Comparison of ENCODE assay signal across 20 cellular contexts in genomic region chr1:44678120-44678519, GRCh38. TPM values are rescaled to one million over a fixed set of nuclear protein-coding genes. Genes with fewer than 3 reads are reported as not detected.
DNase-seq lines count a peak whose midpoint lies in the region; ATAC-seq and TF ChIP-seq lines count a peak whose summit lies in the region.
"Had no signal": no experiment of that assay in that cellular context is flagged by ENCODE, and none has a peak within 500 bp of the region (broad histone marks: within the 10 kb centered on the region; RNA-seq: fewer than 3 reads in every experiment).

No MANE protein-coding gene starts in this region.

- H3K27ac Mint-ChIP-seq in chondrocyte (ENCODE audit: unreplicated experiment) = no peak overlapping the region
- H3K27ac Mint-ChIP-seq: CD4-positive, CD25-positive, alpha-beta regulatory T cell; H9 had no signal

- H3K36me3 ChIP-seq in heart left ventricle = no peaks in the 10 kb centered on the region
- H3K36me3 ChIP-seq in Karpas-422 (ENCODE audit: insufficient read depth, low read length) = 0 out of 2 replicates have a peak, but pooled peaks cover 4% of the 10 kb centered on the region
- H3K36me3 ChIP-seq: BLaER1 had no signal

- DNase-seq in right cardiac atrium = no peak
- no peak for DNase-seq in heart left ventricle
- no peak for DNase-seq in Karpas-422
- peak; percentile 2 for DNase-seq in chondrocyte (ENCODE audit: low spot score)
- peak; percentile 2 for DNase-seq in sciatic nerve (ENCODE audit: low spot score)
- DNase-seq: 8988T; Caco-2; CD4-positive, CD25-positive, alpha-beta regulatory T cell; GOT3; H9; IMR-90; KBM-7 had no signal

- no peak overlapping the region for H2AFZ ChIP-seq in Karpas-422 (ENCODE audit: low read length)

- H3K4me1 Mint-ChIP-seq in chondrocyte (ENCODE audit: low read depth) = peaks cover 16% of the 10 kb centered on the region

- no peaks in the 10 kb centered on the region for H3K9me3 Mint-ChIP-seq in chondrocyte (ENCODE audit: low read depth)
- H3K9me3 Mint-ChIP-seq: CD4-positive, CD25-positive, alpha-beta regulatory T cell; H9 had no signal

- H4K20me1 ChIP-seq in Karpas-422 (ENCODE audit: insufficient read depth, low read depth, low read length) = peaks cover 6% of the 10 kb centered on the region; the same call in 1 of the 2 replicates
- H4K20me1 ChIP-seq: BLaER1 had no signal

- H3K4me2 ChIP-seq in Karpas-422 (ENCODE audit: low read depth, low read length, poor library complexity, severe bottlenecking) = peak overlapping the region; percentile 91
- H3K4me2 ChIP-seq: BLaER1 had no signal

- intact Hi-C loops in right cardiac atrium (cut with DNase I) (no loop called here), heart left ventricle (cut with DNase I) (loop anchor here in 1 of 10 donors (10.0 kb wide), 1 partner anchor 57 kb away; the partner anchor contains the start of genes KIF2C and RNU5D-1), sciatic nerve (cut with DNase I) (no loop called here)

- TF ChIP-seq CTCF in heart left ventricle (IDR thresholded peaks at IDR 0.05) (no peak), chondrocyte (IDR thresholded peaks at IDR 0.05) (no peak)

- H3K9ac ChIP-seq in Karpas-422 (ENCODE audit: low read length) = peak overlapping the region; percentile 67
- H3K9ac ChIP-seq: BLaER1 had no signal

- ATAC-seq in right cardiac atrium (no peak), heart left ventricle (no peak), sciatic nerve (no peak), GM18519 (IDR thresholded peaks at IDR 0.05; ENCODE audit: low FRiP score, unreplicated experiment) (no peak), HG03097 (IDR thresholded peaks at IDR 0.05; ENCODE audit: low FRiP score, unreplicated experiment) (no peak), GM18873 (IDR thresholded peaks at IDR 0.05; ENCODE audit: low FRiP score, unreplicated experiment) (no peak)

- H3K9me3 ChIP-seq in right cardiac atrium (ENCODE audit: control insufficient read depth, low read length) (no peaks in the 10 kb centered on the region), heart left ventricle (no peaks in the 10 kb centered on the region), Karpas-422 (ENCODE audit: low read length) (no peaks in the 10 kb centered on the region)
- H3K9me3 ChIP-seq: BLaER1, Caco-2 had no signal

- no peaks in the 10 kb centered on the region for H3K9me2 ChIP-seq in Karpas-422 (replicated peaks; ENCODE audit: insufficient read depth, low read length)

- H3K4me3 ChIP-seq in right cardiac atrium (ENCODE audit: low read length) (no peak overlapping the region), heart left ventricle (no peak overlapping the region), Karpas-422 (ENCODE audit: low read length) (no peak overlapping the region)
- H3K4me3 ChIP-seq: BLaER1 had no signal

- H3K4me3 Mint-ChIP-seq in chondrocyte (ENCODE audit: unreplicated experiment) = no peak overlapping the region
- H3K4me3 Mint-ChIP-seq: CD4-positive, CD25-positive, alpha-beta regulatory T cell; H9 had no signal

- peaks cover 11% of the 10 kb centered on the region for H3K4me1 ChIP-seq in right cardiac atrium (ENCODE audit: control insufficient read depth, insufficient read depth, low read length)
- peaks cover 0 to 47% (median 13%) of the 10 kb centered on the region in 12 donors for H3K4me1 ChIP-seq in heart left ventricle
- H3K4me1 ChIP-seq in Karpas-422 (ENCODE audit: low read length) = peaks cover 61% of the 10 kb centered on the region

- H3K27me3 Mint-ChIP-seq in chondrocyte (ENCODE audit: low read depth) = no peaks in the 10 kb centered on the region

- H3K79me2 ChIP-seq in Karpas-422 (ENCODE audit: low read length) = peaks cover 9% of the 10 kb centered on the region; the same call in 1 of the 2 replicates

- no peaks in the 10 kb centered on the region for H3K36me3 Mint-ChIP-seq in chondrocyte (ENCODE audit: low read depth)

- 95% methylated on average over 2 of the region's 2 CpGs for WGBS in right cardiac atrium
- 87 to 94% (median 89%) methylated on average over 2 of the region's 2 CpGs for whole genome bisulfite sequencing in heart left ventricle, 4 donors

- TF ChIP-seq POLR2A in heart left ventricle (IDR thresholded peaks at IDR 0.05) = no peak

- H3K27me3 ChIP-seq in right cardiac atrium (ENCODE audit: control insufficient read depth, insufficient read depth) (no peaks in the 10 kb centered on the region), heart left ventricle (no peaks in the 10 kb centered on the region), Karpas-422 (ENCODE audit: low read length) (no peaks in the 10 kb centered on the region)
- H3K27me3 ChIP-seq: BLaER1 had no signal

- H3K27ac ChIP-seq in right cardiac atrium (ENCODE audit: low read length) (peak overlapping the region; percentile 43), heart left ventricle (no peak overlapping the region), Karpas-422 (ENCODE audit: low read length) (peak overlapping the region; percentile 93)
- H3K27ac ChIP-seq: BLaER1, HL-60 had no signal

RNA-seq across cellular contexts. Expression of gene ARMH1, which starts 3.6 kb away (rescaled TPM):
- total RNA-seq in right cardiac atrium (1 to 10 TPM in 2 of 4 donors, under 1 TPM in 2; 0.39 to 1.2 (median 0.84) TPM), heart left ventricle (1 to 10 TPM in 2 of 9 donors, under 1 TPM in 4, not detected in 3; 0.33 to 9.9 (median 0.64) TPM), chondrocyte (1.3 to 2.1 TPM (median 1.7 TPM) in 3 replicates), sciatic nerve (3.9 TPM)
- polyA plus RNA-seq in right cardiac atrium (0.91 TPM), heart left ventricle (under 1 TPM; 0.62 to 0.88 TPM)
- total RNA-seq in Karpas-422 (2014; rRNA removed; shearing (Covaris generic); ENCODE audit: low replicate concordance) = 5.4 and 7.7 TPM in 2 replicates
- total RNA-seq: Caco-2, HT1080 had no signal

RNA-seq across cellular contexts. Expression of gene TMEM53, which starts 3.8 kb away (rescaled TPM):
- total RNA-seq in right cardiac atrium (10 to 100 TPM; 12.0 to 16.8 (median 13.1) TPM), heart left ventricle (10 to 100 TPM in 6 of 9 donors, 1 to 10 TPM in 3; 8.5 to 18.1 (median 12.5) TPM), chondrocyte (5.2 to 7.2 TPM (median 5.8 TPM) in 3 replicates), sciatic nerve (12.5 TPM)
- polyA plus RNA-seq in right cardiac atrium (13.3 TPM), heart left ventricle (10 to 100 TPM in 1 of 2 donors, 1 to 10 TPM in 1; 8.6 to 20.0 TPM)
- 10.7 and 13.9 TPM in 2 replicates for total RNA-seq in Karpas-422 (2014; rRNA removed; shearing (Covaris generic); ENCODE audit: low replicate concordance)

RNA-seq across cellular contexts. Expression of gene RNU5D-1, which starts 52.9 kb away (rescaled TPM):
- total RNA-seq in right cardiac atrium = not detected
- not detected for polyA plus RNA-seq in right cardiac atrium
- not detected for total RNA-seq in heart left ventricle
- polyA plus RNA-seq in heart left ventricle = not detected
- total RNA-seq in Karpas-422 (2014; rRNA removed; shearing (Covaris generic); ENCODE audit: low replicate concordance) = not detected in 2 replicates
- not detected in 3 replicates for total RNA-seq in chondrocyte
- not detected for total RNA-seq in sciatic nerve
- total RNA-seq: A673; CD4-positive, CD25-positive, alpha-beta regulatory T cell; H9; HT1080; IMR-90 had no signal
- polyA plus RNA-seq: AG04450; CD4-positive, CD25-positive, alpha-beta regulatory T cell; IMR-90 had no signal

Comparison
In these comparisons a context has a peak if more than half of its experiments do, and no peak if none do; other contexts are left out.
1. H3K27ac ChIP-seq: peak in right cardiac atrium (single experiment) and Karpas-422 (single experiment); none in heart left ventricle (0 of 12).
2. DNase-seq: peak in chondrocyte (single experiment) and sciatic nerve (single experiment); none in right cardiac atrium (0 of 3), heart left ventricle (0 of 5) and Karpas-422 (single experiment).